In genomic region chr1:30034627-30035521, GRCh38 we compare ENCODE assay signal across 15 cellular contexts.
DNase-seq lines count a peak whose midpoint lies in the region; ATAC-seq and TF ChIP-seq lines count a peak whose summit lies in the region.
"Had no signal": no experiment of that assay in that cellular context is flagged by ENCODE, and none has a peak within 500 bp of the region (broad histone marks: within the 10 kb centered on the region; RNA-seq: fewer than 3 reads in every experiment).

No MANE protein-coding gene starts in this region.

- H3K27me3 ChIP-seq in fibroblast of lung (ENCODE audit: control insufficient read depth, insufficient read depth, low read length) (no peaks in the 10 kb centered on the region), gastroesophageal sphincter (peaks cover 37% of the 10 kb centered on the region)

- H3K9me3 ChIP-seq in fibroblast of lung (ENCODE audit: control insufficient read depth, insufficient read depth, low read depth, low read length): no peaks in the 10 kb centered on the region
- no peaks in the 10 kb centered on the region for H3K9me3 ChIP-seq in gastroesophageal sphincter

- no peaks in the 10 kb centered on the region for H4K20me1 ChIP-seq in fibroblast of lung (ENCODE audit: control insufficient read depth, extremely low read depth, insufficient read depth, low read length)

- H3K4me3 ChIP-seq in fibroblast of lung (replicated peaks in 1 of 4; ENCODE audit: control extremely low read depth in 1 of 4, insufficient read depth in 1 of 4, low read depth in 3 of 4, low read length in 4 of 4) (no peak overlapping the region), gastroesophageal sphincter (no peak overlapping the region)

- DNase-seq in NCI-H2081 (lab: John Stamatoyannopoulos, UW): peak; percentile 37 to 48
- DNase-seq in NCI-H2081 treated with DMSO at 0.1 percent for 48 hours (lab: John Stamatoyannopoulos, UW): no peak
- DNase-seq in NCI-H345 (lab: John Stamatoyannopoulos, UW): peak; percentile 78
- DNase-seq in fibroblast of lung (ENCODE audit: low read depth in 2 of 2): peak; percentile 7 to 20
- peak; percentile 9 for DNase-seq in renal cortical epithelial cell (ENCODE audit: low read depth)
- DNase-seq in occipital lobe (lab: John Stamatoyannopoulos, UW): no peak
- no peak for DNase-seq in omental fat pad (ENCODE audit: low spot score)
- DNase-seq: DND-41; erythroblast; NCI-H1048; stimulated activated CD4-positive, alpha-beta T cell treated with anti-CD3 and anti-CD28 coated beads, Interleukin-4, amount 100 ng/mL, for 1 hour had no signal

- H3K9ac ChIP-seq in fibroblast of lung (ENCODE audit: insufficient read depth, low read length): no peak overlapping the region
- H3K9ac ChIP-seq: parathyroid adenoma had no signal

- no peak for TF ChIP-seq EP300 in gastroesophageal sphincter (IDR thresholded peaks at IDR 0.05)

- H3K27ac ChIP-seq in fibroblast of lung (ENCODE audit: insufficient read depth, low read length): no peak overlapping the region
- H3K27ac ChIP-seq in gastroesophageal sphincter: no peak overlapping the region
- H3K27ac ChIP-seq: HL-60, parathyroid adenoma, RWPE1 had no signal

- H3K36me3 ChIP-seq in fibroblast of lung (ENCODE audit: control insufficient read depth, insufficient read depth, low read length) (no peaks in the 10 kb centered on the region), gastroesophageal sphincter (no peaks in the 10 kb centered on the region)

- ATAC-seq in gastroesophageal sphincter: no peak
- no peak for ATAC-seq in omental fat pad (ENCODE audit: low FRiP score)

- no peak for TF ChIP-seq POLR2A in gastroesophageal sphincter (IDR thresholded peaks at IDR 0.05)

- no peak overlapping the region for H2AFZ ChIP-seq in fibroblast of lung (ENCODE audit: low read length)
- H2AFZ ChIP-seq: parathyroid adenoma had no signal

- no peak overlapping the region for H3K4me2 ChIP-seq in fibroblast of lung (ENCODE audit: extremely low read depth, insufficient read depth, low read length)

- no peaks in the 10 kb centered on the region for H3K4me1 ChIP-seq in fibroblast of lung (ENCODE audit: control insufficient read depth, extremely low read depth, insufficient read depth, low read length)
- H3K4me1 ChIP-seq in gastroesophageal sphincter: no peaks in the 10 kb centered on the region
- H3K4me1 ChIP-seq: parathyroid adenoma had no signal

- TF ChIP-seq CTCF in fibroblast of lung (conservative IDR thresholded peaks at IDR 0.05 in 1 of 2, IDR thresholded peaks at IDR 0.05 in 1 of 2; ENCODE audit: low read depth in 1 of 2, low read length in 2 of 2): no peak
- TF ChIP-seq CTCF in gastroesophageal sphincter (IDR thresholded peaks at IDR 0.05): no peak
- no peak for TF ChIP-seq CTCF in omental fat pad (IDR thresholded peaks at IDR 0.05)

- no peaks in the 10 kb centered on the region for H3K79me2 ChIP-seq in fibroblast of lung (ENCODE audit: control insufficient read depth, insufficient read depth, low read length)
- H3K79me2 ChIP-seq: parathyroid adenoma had no signal

- WGBS in gastroesophageal sphincter (ENCODE audit: low coverage in 1 of 2), 2 donors: 25 to 53% methylated on average over 4 to 9 of the region's 24 CpGs

Comparison
In these comparisons a context has a peak if more than half of its experiments do, and no peak if none do; other contexts are left out.
1. DNase-seq: peak in NCI-H2081 (2 of 2), NCI-H345 (single experiment), fibroblast of lung (2 of 2) and renal cortical epithelial cell (single experiment); none in NCI-H2081 treated with DMSO at 0.1 percent for 48 hours (single experiment), occipital lobe (single experiment) and omental fat pad (single experiment).